24 cellular contexts compared by ENCODE assay signal in the genomic region with DNA sequence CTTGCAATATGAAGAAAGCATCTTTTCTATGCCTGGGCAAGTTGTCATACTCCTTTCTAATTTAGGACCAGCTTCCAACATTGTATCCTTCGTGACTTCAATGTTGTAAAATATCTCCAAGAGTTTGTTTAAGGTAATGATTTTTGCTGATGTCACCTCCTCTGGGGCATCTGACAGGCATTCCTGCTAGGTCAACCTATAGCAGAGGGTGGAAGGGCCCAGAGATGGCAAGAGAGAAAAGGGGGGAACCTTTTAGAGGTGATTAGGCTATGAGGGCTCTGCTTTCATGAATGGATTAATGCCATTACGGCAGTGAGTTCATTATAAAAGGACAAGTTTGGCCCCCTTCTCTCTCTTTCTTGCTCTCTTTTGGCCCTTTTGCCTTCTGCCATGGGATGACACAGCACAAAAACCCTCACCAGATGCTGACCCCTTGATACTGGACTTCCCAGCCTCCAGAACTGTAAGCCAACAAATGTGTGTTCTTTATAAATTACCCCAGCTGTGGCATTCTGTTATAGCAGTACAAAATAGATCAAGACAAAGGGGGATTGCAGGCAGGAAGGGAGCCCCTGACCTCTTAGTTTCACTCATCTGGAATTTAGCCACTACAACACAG.
A peak's percentile ranks its signal among the peaks of the same experiment; 100 is the strongest.
DNase-seq lines count a peak whose midpoint lies in the region; ATAC-seq, FAIRE-seq and TF ChIP-seq lines count a peak whose summit lies in the region.
"Had no signal": no experiment of that assay in that cellular context is flagged by ENCODE, and none has a peak within 500 bp of the region (broad histone marks: within the 10 kb centered on the region; RNA-seq: fewer than 3 reads in every experiment).

No MANE protein-coding gene starts in this region.

- H4K5ac ChIP-seq in mesendoderm (ENCODE audit: low read length), result no peak overlapping the region

- no peaks in the 10 kb centered on the region for H3K27me3 ChIP-seq in DND-41 (ENCODE audit: insufficient read depth, low read length, poor library complexity)
- H3K27me3 ChIP-seq in HUES48 (ENCODE audit: control insufficient read depth, insufficient read depth, low read length), result no peaks in the 10 kb centered on the region
- H3K27me3 ChIP-seq in colonic mucosa, result no peaks in the 10 kb centered on the region
- H3K27me3 ChIP-seq in mesendoderm (ENCODE audit: insufficient read depth, low read length, poor library complexity), result no peaks in the 10 kb centered on the region
- H3K27me3 ChIP-seq: MG63 had no signal

- H3K18ac ChIP-seq in mesendoderm (ENCODE audit: low read length), result peak overlapping the region; percentile 8

- no peak overlapping the region for H3K23ac ChIP-seq in mesendoderm (ENCODE audit: low read length)

- H2BK5ac ChIP-seq in mesendoderm (ENCODE audit: low read length), result no peak overlapping the region

- H3K79me1 ChIP-seq in mesendoderm (ENCODE audit: low read length), result no peaks in the 10 kb centered on the region

- H3K4me3 ChIP-seq in DND-41 (ENCODE audit: low read depth in 1 of 2, low read length in 2 of 2), result no peak overlapping the region
- H3K4me3 ChIP-seq in HUES48 (ENCODE audit: low read depth, low read length), result no peak overlapping the region
- no peak overlapping the region for H3K4me3 ChIP-seq in colonic mucosa
- no peak overlapping the region for H3K4me3 ChIP-seq in mesendoderm (ENCODE audit: low read length)
- H3K4me3 ChIP-seq: GM12878, MG63 had no signal

- H3K4me1 ChIP-seq in DND-41 (ENCODE audit: insufficient read depth, low read length) (peaks cover 27% of the 10 kb centered on the region), HUES48 (ENCODE audit: control insufficient read depth, insufficient read depth, low read length) (peaks cover 63% of the 10 kb centered on the region), colonic mucosa (peaks cover 5% of the 10 kb centered on the region), mesendoderm (ENCODE audit: control insufficient read depth, low read depth, low read length) (no peaks in the 10 kb centered on the region)

- no peak overlapping the region for H3K4me3 Mint-ChIP-seq in stimulated activated naive CD8-positive, alpha-beta T cell treated with anti-CD3 and anti-CD28 coated beads, Interleukin-15, amount 100 ng/mL, for 72 hours

- no peak overlapping the region for H3K9ac ChIP-seq in DND-41 (ENCODE audit: low read depth, low read length)
- H3K9ac ChIP-seq in HUES48 (ENCODE audit: low read depth, low read length), result no peak overlapping the region
- H3K9ac ChIP-seq in colonic mucosa (ENCODE audit: low read depth in 2 of 2, low read length in 2 of 2), result no peak overlapping the region
- H3K9ac ChIP-seq in mesendoderm (ENCODE audit: low read length), result no peak overlapping the region
- H3K9ac ChIP-seq: SK-N-SH had no signal

- no peak overlapping the region for H3K27ac Mint-ChIP-seq in stimulated activated naive CD8-positive, alpha-beta T cell treated with anti-CD3 and anti-CD28 coated beads, Interleukin-15, amount 100 ng/mL, for 72 hours

- H3K36me3 ChIP-seq in DND-41 (ENCODE audit: insufficient read depth, low read length) (no peaks in the 10 kb centered on the region), HUES48 (ENCODE audit: control insufficient read depth, insufficient read depth, low read length) (no peaks in the 10 kb centered on the region), colonic mucosa (no peaks in the 10 kb centered on the region), mesendoderm (ENCODE audit: control insufficient read depth, insufficient read depth, low read length) (no peaks in the 10 kb centered on the region)
- H3K36me3 ChIP-seq: MG63 had no signal

- intact Hi-C loops in colonic mucosa (cut with DNase I), result no loop called here

- H3K4me2 ChIP-seq in DND-41 (ENCODE audit: insufficient read depth, low read length) (no peak overlapping the region), mesendoderm (ENCODE audit: low read length) (no peak overlapping the region)
- H3K4me2 ChIP-seq: SK-N-SH had no signal

- FAIRE-seq in frontal cortex (lab: Jason Lieb, UNC), result no peak
- FAIRE-seq: GM12878, GM19239 had no signal

- no peak overlapping the region for H2AK5ac ChIP-seq in mesendoderm (ENCODE audit: low read length)

- no peaks in the 10 kb centered on the region for H3K9me3 Mint-ChIP-seq in stimulated activated naive CD8-positive, alpha-beta T cell treated with anti-CD3 and anti-CD28 coated beads, Interleukin-15, amount 100 ng/mL, for 72 hours

- no peaks in the 10 kb centered on the region for H3K27me3 Mint-ChIP-seq in stimulated activated naive CD8-positive, alpha-beta T cell treated with anti-CD3 and anti-CD28 coated beads, Interleukin-15, amount 100 ng/mL, for 72 hours

- H3K4me1 Mint-ChIP-seq in stimulated activated naive CD8-positive, alpha-beta T cell treated with anti-CD3 and anti-CD28 coated beads, Interleukin-15, amount 100 ng/mL, for 72 hours, result no peaks in the 10 kb centered on the region

- TF ChIP-seq CTCF in DND-41 (IDR thresholded peaks at IDR 0.05; ENCODE audit: borderline replicate concordance, extremely low read depth, low read length, poor library complexity, severe bottlenecking) (no peak), colonic mucosa (IDR thresholded peaks at IDR 0.05) (no peak)

- H2AFZ ChIP-seq in DND-41 (ENCODE audit: low read depth, low read length), result peak overlapping the region; percentile 42; the same call in 1 of the 2 replicates

- ATAC-seq in DND-41 (ENCODE audit: insufficient read depth, low read depth) (no peak), GM19463 (IDR thresholded peaks at IDR 0.05; ENCODE audit: unreplicated experiment) (no peak)
- ATAC-seq in stimulated activated naive CD8-positive, alpha-beta T cell treated with anti-CD3 and anti-CD28 coated beads, Interleukin-15, amount 100 ng/mL, for 72 hours, result no peak
- ATAC-seq: GM12878 had no signal

- H3K4ac ChIP-seq in mesendoderm (ENCODE audit: low read depth, low read length), result no peak overlapping the region

- H3K9me3 ChIP-seq in DND-41 (ENCODE audit: insufficient read depth, low read length, severe bottlenecking), result peaks cover 2% of the 10 kb centered on the region
- H3K9me3 ChIP-seq in HUES48 (ENCODE audit: control insufficient read depth, insufficient read depth, low read length), result no peaks in the 10 kb centered on the region
- H3K9me3 ChIP-seq in colonic mucosa, result no peaks in the 10 kb centered on the region
- H3K9me3 ChIP-seq: MG63, SK-N-SH had no signal

- H3K27ac ChIP-seq in DND-41 (ENCODE audit: low read length) (no peak overlapping the region), HUES48 (ENCODE audit: low read depth, low read length) (peak overlapping the region; percentile 52), colonic mucosa (peak overlapping the region; percentile 19), mesendoderm (ENCODE audit: low read depth, low read length) (no peak overlapping the region)
- H3K27ac ChIP-seq: C4-2B had no signal

- peak overlapping the region; percentile 97 for H4K8ac ChIP-seq in mesendoderm (ENCODE audit: low read depth, low read length)

- WGBS in mesendoderm (ENCODE audit: extremely low coverage, insufficient coverage, low lambda C conversion rate), result no CpG with 5 or more reads among the region's 2 CpGs

- no peaks in the 10 kb centered on the region for H4K20me1 ChIP-seq in DND-41 (ENCODE audit: insufficient read depth, low read length)

- H2BK15ac ChIP-seq in mesendoderm (replicated peaks; ENCODE audit: low read depth), result peak overlapping the region; percentile 85

- H3K56ac ChIP-seq in mesendoderm (ENCODE audit: low read length), result peak overlapping the region; percentile 27

- DNase-seq in DND-41 (no peak), colonic mucosa (no peak), mesendoderm (no peak), amygdala (lab: John Stamatoyannopoulos, UW) (no peak), frontal cortex (ENCODE audit: low spot score in 2 of 2) (no peak)
- DNase-seq in stimulated activated naive CD8-positive, alpha-beta T cell treated with anti-CD3 and anti-CD28 coated beads, Interleukin-15, amount 100 ng/mL, for 72 hours, result no peak
- DNase-seq: AML-193; DMS 273 treated with DMSO at 0.1 percent for 48 hours; GOT3; Karpas-422; MG63; NCI-H1048; NCI-H1436; NCI-H2029; NCI-H2171; NCI-H69; NK-92 treated with Interleukin-12 subunit alpha and Interleukin-12 subunit beta, amount 100 ng/mL, for 24 hours; SHP77 treated with DMSO at 0.1 percent for 48 hours; SK-N-SH had no signal

- no peaks in the 10 kb centered on the region for H3K79me2 ChIP-seq in DND-41 (ENCODE audit: insufficient read depth, low read length)
- H3K79me2 ChIP-seq in mesendoderm (ENCODE audit: control insufficient read depth, insufficient read depth, low read length), result no peaks in the 10 kb centered on the region

- no peak overlapping the region for H2BK120ac ChIP-seq in mesendoderm (ENCODE audit: low read depth, low read length)

Comparison
In these comparisons a context has a peak if more than half of its experiments do, and no peak if none do; other contexts are left out.
1. H3K27ac ChIP-seq: peak in HUES48 (single experiment) and colonic mucosa (single experiment); none in DND-41 (single experiment) and mesendoderm (single experiment).